22 cellular contexts compared by ENCODE assay signal in genomic region chr2:54265081-54265480, GRCh38. TPM values are rescaled to one million over a fixed set of nuclear protein-coding genes. Genes with fewer than 3 reads are reported as not detected.
"Had no signal": no experiment of that assay in that cellular context is flagged by ENCODE, and none has a peak within 500 bp of the region (broad histone marks: within the 10 kb centered on the region; RNA-seq: fewer than 3 reads in every experiment).

No MANE protein-coding gene starts in this region.

RNA-seq across cellular contexts. Expression of gene TSPYL6, which starts 9.1 kb away (rescaled TPM):
- total RNA-seq: naive thymus-derived CD4-positive, alpha-beta T cell; naive thymus-derived CD8-positive, alpha-beta T cell; natural killer cell; natural killer cell treated with Interleukin-12 subunit alpha and Interleukin-12 subunit beta and Interleukin-15 and Interleukin-18, amount 100 ng/mL, for 72 hours; neural crest cell; osteoblast; osteocyte; posterior vena cava; progenitor cell of endocrine pancreas; psoas muscle; pulmonary artery endothelial cell; renal cortical epithelial cell; right atrium auricular region; right cardiac atrium; right lobe of liver; skeletal muscle tissue; smooth muscle cell had no signal
- polyA plus RNA-seq: naive thymus-derived CD4-positive, alpha-beta T cell; naive thymus-derived CD8-positive, alpha-beta T cell; neural cell; pancreas; right cardiac atrium; sigmoid colon; small intestine; smooth muscle cell; spleen had no signal
